Comparison of ENCODE assay signal across 9 cellular contexts in genomic region chr2:102424754-102425153, GRCh38. TPM values are rescaled to one million over a fixed set of nuclear protein-coding genes. Genes with fewer than 3 reads are reported as not detected.
A peak's percentile ranks its signal among the peaks of the same experiment; 100 is the strongest.
DNase-seq lines count a peak whose midpoint lies in the region; ATAC-seq lines count a peak whose summit lies in the region.
"Had no signal": no experiment of that assay in that cellular context is flagged by ENCODE, and none has a peak within 500 bp of the region (broad histone marks: within the 10 kb centered on the region; RNA-seq: fewer than 3 reads in every experiment).

No MANE protein-coding gene starts in this region.

- no peak overlapping the region for H3K4me3 Mint-ChIP-seq in central memory CD8-positive, alpha-beta T cell

- DNase-seq in central memory CD8-positive, alpha-beta T cell (ENCODE audit: low spot score in 2 of 2): no peak
- DNase-seq in stimulated activated naive CD4-positive, alpha-beta T cell (lab: John Stamatoyannopoulos, UW): no peak
- no peak for DNase-seq in NCI-H1048 (lab: John Stamatoyannopoulos, UW)
- no peak for DNase-seq in SK-N-DZ (ENCODE audit: low spot score)
- DNase-seq in aorta: no peak

- no peaks in the 10 kb centered on the region for H3K27me3 Mint-ChIP-seq in central memory CD8-positive, alpha-beta T cell

- H3K9me3 Mint-ChIP-seq in central memory CD8-positive, alpha-beta T cell: no peaks in the 10 kb centered on the region

- no peaks in the 10 kb centered on the region for H3K4me1 ChIP-seq in aorta (ENCODE audit: control insufficient read depth in 1 of 2, insufficient read depth in 2 of 2, low read length in 2 of 2)
- H3K4me1 ChIP-seq: ascending aorta had no signal

- H3K4me1 Mint-ChIP-seq in central memory CD8-positive, alpha-beta T cell: peaks cover 57% of the 10 kb centered on the region

- ATAC-seq in GM18511 (IDR thresholded peaks at IDR 0.05; ENCODE audit: unreplicated experiment): peak; percentile 92
- ATAC-seq in GM21528 (IDR thresholded peaks at IDR 0.05; ENCODE audit: low FRiP score, unreplicated experiment): peak; percentile 93
- ATAC-seq in HG03439 (IDR thresholded peaks at IDR 0.05; ENCODE audit: unreplicated experiment): peak; percentile 85
- ATAC-seq in central memory CD8-positive, alpha-beta T cell (replicated peaks; ENCODE audit: extremely low read depth, poor library complexity, severe bottlenecking): peak; percentile 14
- ATAC-seq in aorta (ENCODE audit: low FRiP score): no peak

- intact Hi-C loops in aorta (cut with DNase I): no loop called here

- H3K9me3 ChIP-seq in aorta (ENCODE audit: control insufficient read depth, low read length): no peaks in the 10 kb centered on the region
- H3K9me3 ChIP-seq: ascending aorta had no signal

- no peak overlapping the region for H3K27ac Mint-ChIP-seq in central memory CD8-positive, alpha-beta T cell (ENCODE audit: low read depth)

- no peak overlapping the region for H3K4me3 ChIP-seq in aorta (ENCODE audit: low read length in 2 of 2)
- H3K4me3 ChIP-seq: ascending aorta had no signal

- no peak overlapping the region for H3K27ac ChIP-seq in aorta (ENCODE audit: low read depth in 1 of 2, low read length in 2 of 2)
- H3K27ac ChIP-seq: ascending aorta had no signal

- 60 to 68% methylated on average over 3 of the region's 3 CpGs for WGBS in aorta, 2 donors

- no peaks in the 10 kb centered on the region for H3K36me3 ChIP-seq in aorta (ENCODE audit: control insufficient read depth in 1 of 2, insufficient read depth in 2 of 2, low read length in 1 of 2)
- H3K36me3 ChIP-seq: ascending aorta had no signal

- peaks cover 7% of the 10 kb centered on the region for H3K36me3 Mint-ChIP-seq in central memory CD8-positive, alpha-beta T cell (ENCODE audit: insufficient read depth)

- no peaks in the 10 kb centered on the region for H3K27me3 ChIP-seq in aorta (ENCODE audit: control insufficient read depth in 1 of 2, insufficient read depth in 2 of 2, low read length in 1 of 2)
- H3K27me3 ChIP-seq: ascending aorta had no signal

RNA-seq across cellular contexts. Expression of gene IL18RAP, which starts 1.8 kb away (rescaled TPM):
- polyA plus RNA-seq in SK-N-DZ (2014; cell fraction: cytosol; rRNA removed): not detected in 2 replicates
- not detected in 2 replicates for polyA plus RNA-seq in SK-N-DZ (2014; cell fraction: nucleus; rRNA removed)
- total RNA-seq in aorta: 1 to 10 TPM; 1.9 to 6.3 TPM
- polyA plus RNA-seq in aorta: under 1 TPM in 1 of 2 donors, not detected in 1; 0.63 TPM

RNA-seq across cellular contexts. Expression of gene SLC9A4, which starts 48.3 kb away (rescaled TPM):
- not detected in 2 replicates for polyA plus RNA-seq in SK-N-DZ (2014; cell fraction: cytosol; rRNA removed)
- not detected in 2 replicates for polyA plus RNA-seq in SK-N-DZ (2014; cell fraction: nucleus; rRNA removed)
- under 1 TPM in 1 of 2 donors, not detected in 1; 0.15 TPM for total RNA-seq in aorta
- not detected for polyA plus RNA-seq in aorta
- total RNA-seq: ascending aorta had no signal
